15 cellular contexts compared by ENCODE assay signal in genomic region chr14:54838931-54839512, GRCh38.
"Had no signal": no experiment of that assay in that cellular context is flagged by ENCODE, and none has a peak within 500 bp of the region (broad histone marks: within the 10 kb centered on the region; RNA-seq: fewer than 3 reads in every experiment).

No MANE protein-coding gene starts in this region.

- H3K9me3 ChIP-seq: heart right ventricle, left lung, spleen, stomach, thoracic aorta, uterus had no signal

- H3K27ac Mint-ChIP-seq: type B pancreatic cell had no signal

- H3K27me3 ChIP-seq: heart right ventricle, left lung, spleen, stomach, uterus had no signal

- H3K4me1 Mint-ChIP-seq: neural crest cell had no signal

- H3K36me3 ChIP-seq: thoracic aorta, uterus had no signal

- H3K27me3 Mint-ChIP-seq: naive thymus-derived CD4-positive, alpha-beta T cell; type B pancreatic cell had no signal

- DNase-seq: effector memory CD4-positive, alpha-beta T cell; heart right ventricle; islet precursor cell; left lung; naive thymus-derived CD4-positive, alpha-beta T cell; posterior cingulate gyrus; spleen; stimulated activated naive CD4-positive, alpha-beta T cell; stomach; substantia nigra had no signal

- ATAC-seq: esophagus mucosa; naive thymus-derived CD4-positive, alpha-beta T cell had no signal

- H3K27ac ChIP-seq: left lung, spleen, stomach, uterus had no signal

- H3K4me3 ChIP-seq: heart right ventricle, left lung, spleen, stomach, uterus had no signal

- H3K4me3 Mint-ChIP-seq: naive thymus-derived CD4-positive, alpha-beta T cell; neural crest cell; type B pancreatic cell had no signal

- H3K9me3 Mint-ChIP-seq: naive thymus-derived CD4-positive, alpha-beta T cell; neural crest cell; type B pancreatic cell had no signal

- H3K4me1 ChIP-seq: heart right ventricle, left lung, spleen, stomach, uterus had no signal
